22 cellular contexts compared by ENCODE assay signal in genomic region chr19:19966862-19967261, GRCh38.
"Had no signal": no experiment of that assay in that cellular context is flagged by ENCODE, and none has a peak within 500 bp of the region (broad histone marks: within the 10 kb centered on the region; RNA-seq: fewer than 3 reads in every experiment).

No MANE protein-coding gene starts in this region.

- H3K27me3 ChIP-seq: breast epithelium, colonic mucosa, dorsolateral prefrontal cortex, gastroesophageal sphincter, heart right ventricle, sigmoid colon, transverse colon had no signal

- H3K9me3 ChIP-seq: colonic mucosa had no signal

- H3K27ac ChIP-seq: breast epithelium, colonic mucosa, dorsolateral prefrontal cortex, gastroesophageal sphincter, heart right ventricle, sigmoid colon, transverse colon had no signal

- H3K4me1 ChIP-seq: breast epithelium, colonic mucosa, gastroesophageal sphincter, heart right ventricle, sigmoid colon, transverse colon had no signal

- H3K36me3 ChIP-seq: breast epithelium, colonic mucosa, gastroesophageal sphincter, heart right ventricle, sigmoid colon, transverse colon had no signal

- ATAC-seq: effector memory CD8-positive, alpha-beta T cell; gastroesophageal sphincter; heart right ventricle; left cardiac atrium; stimulated activated naive B cell treated with anti-CD40 and anti-IgM and Interleukin-4, amounts not matched to agents 10 μg/mL and 1 μg/mL and 100 μg/mL, for 72 hours had no signal

- DNase-seq: activated B cell treated with CpG ODN at 0.5 μM for 24 hours; activated CD4-positive, alpha-beta T cell treated with anti-CD3 and anti-CD28 coated beads for 4 hours; activated CD4-positive, alpha-beta T cell treated with anti-CD3 and anti-CD28 coated beads, Interleukin-2, amount 50 U/mL, for 48 hours; activated naive CD4-positive, alpha-beta T cell treated with Interleukin-2 at 50 U/mL for 16 hours; activated naive CD8-positive, alpha-beta T cell treated with anti-CD3 and anti-CD28 coated beads, Interleukin-2, amount 10 ng/mL, durations not matched to agents 7 days and 5 days; activated T-cell treated with anti-CD3 and anti-CD28 coated beads, Interleukin-2, amount 50 U/mL, for 48 hours; amniotic stem cell; colonic mucosa; dorsolateral prefrontal cortex; effector memory CD8-positive, alpha-beta T cell; heart right ventricle; islet precursor cell; left cardiac atrium; mesenchymal stem cell; naive B cell; sigmoid colon; stimulated activated CD4-positive, alpha-beta T cell treated with anti-CD3 and anti-CD28 coated beads, Interleukin-2, amount 100 ng/mL, for 48 hours; stimulated activated CD8-positive, alpha-beta memory T cell treated with anti-CD3 and anti-CD28 coated beads, Interleukin-4, amount 100 ng/mL, for 48 hours; stimulated activated naive B cell treated with anti-CD40 and anti-IgM and Interleukin-4, amounts not matched to agents 10 μg/mL and 1 μg/mL and 100 μg/mL, for 72 hours; transverse colon had no signal

- H3K4me3 ChIP-seq: breast epithelium, colonic mucosa, dorsolateral prefrontal cortex, gastroesophageal sphincter, heart right ventricle, sigmoid colon, transverse colon had no signal
